Comparison of ENCODE assay signal across 8 cellular contexts in genomic region chr3:72665701-72666443, GRCh38.
DNase-seq lines count a peak whose midpoint lies in the region; ATAC-seq and TF ChIP-seq lines count a peak whose summit lies in the region.

No MANE protein-coding gene starts in this region.

- H3K4me1 ChIP-seq in adipocyte (ENCODE audit: control insufficient read depth, insufficient read depth, low read length): peaks cover 18% of the 10 kb centered on the region

- H3K36me3 ChIP-seq in adipocyte (ENCODE audit: control insufficient read depth, insufficient read depth, low read length, severe bottlenecking): no peaks in the 10 kb centered on the region

- peak; percentile 11 for DNase-seq in SIG-M5 treated with dmso at 0.1 percent for 504 hours (lab: John Stamatoyannopoulos, UW; ENCODE audit: unreplicated experiment)
- DNase-seq in SIG-M5 (lab: John Stamatoyannopoulos, UW): no peak
- peak; percentile 20 for DNase-seq in adipocyte (ENCODE audit: low read depth)
- DNase-seq in kidney glomerular epithelial cell (lab: John Stamatoyannopoulos, UW): peak; percentile 27
- DNase-seq in stimulated activated CD8-positive, alpha-beta memory T cell treated with anti-CD3 and anti-CD28 coated beads, Interleukin-2, amount 100 ng/mL, for 48 hours (ENCODE audit: low read depth in 2 of 2): peak; percentile 21 to 38
- DNase-seq in NCI-H1092 treated with DMSO at 0.1 percent for 48 hours (lab: John Stamatoyannopoulos, UW): no peak
- no peak for DNase-seq in islet precursor cell

- no peak overlapping the region for H3K9ac ChIP-seq in adipocyte (ENCODE audit: low read length)

- ATAC-seq in SK-N-SH treated with all-trans-retinoic acid at 6 μM for 48 hours: peak; percentile 72

- H3K9me3 ChIP-seq in adipocyte (ENCODE audit: control insufficient read depth, low read length): no peaks in the 10 kb centered on the region

- H3K27me3 ChIP-seq in adipocyte (replicated peaks; ENCODE audit: control insufficient read depth, insufficient read depth, low read length): peaks cover 30% of the 10 kb centered on the region

- no peak overlapping the region for H3K4me3 ChIP-seq in adipocyte (ENCODE audit: low read length)

TF ChIP-seq in SK-N-SH treated with all-trans-retinoic acid at 6 μM for 48 hours, 23 proteins besides CTCF, POLR2A, EP300 and RAD21:
- TF ChIP-seq ZNF8 (CRISPR knock-in tag; IDR thresholded peaks at IDR 0.05) (0 out of 2 replicates have a peak, but pooled peaks have one; percentile 21), SNAI2 (CRISPR knock-in tag; IDR thresholded peaks at IDR 0.05) (0 out of 2 replicates have a peak, but pooled peaks have one; percentile 15), ISL1 (CRISPR knock-in tag; IDR thresholded peaks at IDR 0.05) (peak; percentile 40), TCF4 (CRISPR knock-in tag; IDR thresholded peaks at IDR 0.05; ENCODE audit: borderline replicate concordance) (peak; percentile 96), TSHZ2 (CRISPR knock-in tag; IDR thresholded peaks at IDR 0.05) (peak; percentile 92), OSR1 (CRISPR knock-in tag; IDR thresholded peaks at IDR 0.05) (no peak), POU6F1 (CRISPR knock-in tag; IDR thresholded peaks at IDR 0.05; ENCODE audit: borderline replicate concordance, low read depth) (no peak), ZC3H10 (CRISPR knock-in tag; IDR thresholded peaks at IDR 0.05) (no peak)

Comparison
In these comparisons a context has a peak if more than half of its experiments do, and no peak if none do; other contexts are left out.
1. DNase-seq: peak in SIG-M5 treated with dmso at 0.1 percent for 504 hours (single experiment), adipocyte (single experiment), kidney glomerular epithelial cell (single experiment) and stimulated activated CD8-positive, alpha-beta memory T cell treated with anti-CD3 and anti-CD28 coated beads, Interleukin-2, amount 100 ng/mL, for 48 hours (2 of 2); none in SIG-M5 (single experiment), NCI-H1092 treated with DMSO at 0.1 percent for 48 hours (single experiment) and islet precursor cell (single experiment).